In the genomic region with DNA sequence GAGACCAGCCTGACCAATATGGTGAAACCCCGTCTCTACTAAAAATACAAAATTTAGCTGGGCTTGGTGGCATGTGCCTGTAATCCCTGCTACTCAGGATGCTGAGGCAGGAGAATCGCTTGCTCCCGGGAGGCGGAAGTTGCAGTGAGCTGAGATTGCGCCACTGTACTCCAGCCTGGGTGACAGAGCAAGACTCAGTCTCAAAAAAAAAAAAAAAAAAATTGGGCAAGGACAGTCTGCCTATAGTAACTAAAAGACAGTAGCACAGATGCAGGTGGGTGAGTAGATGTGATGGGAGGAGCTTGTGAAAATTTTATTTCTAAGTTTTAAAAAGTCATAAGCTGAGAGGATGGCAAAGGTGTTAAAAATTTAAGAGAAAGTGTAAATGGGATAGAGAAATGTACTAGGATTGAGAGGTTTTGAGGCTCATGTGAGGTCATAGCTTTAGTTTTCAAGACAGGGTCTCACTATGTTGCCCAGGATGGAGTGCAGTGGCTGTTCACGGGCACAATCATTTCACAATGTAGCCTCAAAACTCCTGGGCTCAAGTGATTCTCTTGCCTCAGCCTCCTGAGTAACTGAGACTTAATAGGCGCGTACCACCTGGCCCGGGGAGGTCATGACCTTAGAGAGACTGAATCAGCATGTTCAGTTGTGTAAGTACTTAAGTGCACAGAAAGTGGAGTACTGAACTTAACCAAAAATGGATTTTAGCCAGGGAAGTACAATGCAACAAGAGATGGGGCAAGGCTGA, we compare ENCODE assay signal across 1 cellular context.
A peak's percentile ranks its signal among the peaks of the same experiment; 100 is the strongest.
TF ChIP-seq lines count a peak whose summit lies in the region.

No MANE protein-coding gene starts in this region.

TF ChIP-seq in K562, 482 proteins besides CTCF, POLR2A, EP300 and RAD21 (continues in another document):
- TF ChIP-seq, protein P1, sequence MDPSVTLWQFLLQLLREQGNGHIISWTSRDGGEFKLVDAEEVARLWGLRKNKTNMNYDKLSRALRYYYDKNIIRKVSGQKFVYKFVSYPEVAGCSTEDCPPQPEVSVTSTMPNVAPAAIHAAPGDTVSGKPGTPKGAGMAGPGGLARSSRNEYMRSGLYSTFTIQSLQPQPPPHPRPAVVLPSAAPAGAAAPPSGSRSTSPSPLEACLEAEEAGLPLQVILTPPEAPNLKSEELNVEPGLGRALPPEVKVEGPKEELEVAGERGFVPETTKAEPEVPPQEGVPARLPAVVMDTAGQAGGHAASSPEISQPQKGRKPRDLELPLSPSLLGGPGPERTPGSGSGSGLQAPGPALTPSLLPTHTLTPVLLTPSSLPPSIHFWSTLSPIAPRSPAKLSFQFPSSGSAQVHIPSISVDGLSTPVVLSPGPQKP (CRISPR knock-in tag; IDR thresholded peaks at IDR 0.05) = no peak
- no peak for TF ChIP-seq NR3C1 (CRISPR knock-in tag; IDR thresholded peaks at IDR 0.05)
- no peak for TF ChIP-seq ZNF445 (CRISPR knock-in tag; IDR thresholded peaks at IDR 0.05; ENCODE audit: low read depth)
- no peak for TF ChIP-seq KAT8 (IDR thresholded peaks at IDR 0.05; ENCODE audit: low read depth)
- 0 out of 2 replicates have a peak, but pooled peaks have one; percentile 9 for TF ChIP-seq LCOR (CRISPR knock-in tag; IDR thresholded peaks at IDR 0.05)
- TF ChIP-seq ZNF282 (CRISPR knock-in tag; IDR thresholded peaks at IDR 0.05) = no peak
- no peak for TF ChIP-seq NFE2 (IDR thresholded peaks at IDR 0.05; ENCODE audit: low read depth)
- TF ChIP-seq FOXA1 (IDR thresholded peaks at IDR 0.05; ENCODE audit: borderline replicate concordance) = no peak
- no peak for TF ChIP-seq BACH1 (tag; IDR thresholded peaks at IDR 0.05)
- no peak; the same call in 1 of the 2 replicates for TF ChIP-seq NR2F6 (CRISPR knock-in tag; IDR thresholded peaks at IDR 0.05)
- no peak for TF ChIP-seq ZBTB26 (CRISPR knock-in tag; IDR thresholded peaks at IDR 0.05)
- TF ChIP-seq ZBTB5 (IDR thresholded peaks at IDR 0.05) = no peak
- no peak for TF ChIP-seq ZNF24 (IDR thresholded peaks at IDR 0.05)
- 0 out of 2 replicates have a peak, but pooled peaks have one; percentile 9 for TF ChIP-seq ZBTB33 (CRISPR knock-in tag; IDR thresholded peaks at IDR 0.05)
- no peak for TF ChIP-seq HMGXB4 (CRISPR knock-in tag; IDR thresholded peaks at IDR 0.05)
- TF ChIP-seq RBM25 (IDR thresholded peaks at IDR 0.05; ENCODE audit: low read depth, low read length, severe bottlenecking) = peak; percentile 30
- no peak for TF ChIP-seq EP400 (IDR thresholded peaks at IDR 0.05)
- peak; percentile 73 for TF ChIP-seq NR2C1 (IDR thresholded peaks at IDR 0.05)
- TF ChIP-seq NR2C1 (tag; IDR thresholded peaks at IDR 0.05) = peak; percentile 72
- no peak for TF ChIP-seq YBX1 (IDR thresholded peaks at IDR 0.05)
- TF ChIP-seq YY1 (IDR thresholded peaks at IDR 0.05; ENCODE audit: borderline replicate concordance in 1 of 3, control insufficient read depth in 1 of 3, extremely low read depth in 1 of 3, insufficient read depth in 3 of 3, insufficient read length in 1 of 3, insufficient replicate concordance in 2 of 3, low read depth in 1 of 3, low read length in 2 of 3) = no peak
- no peak for TF ChIP-seq HMG20B (CRISPR knock-in tag; IDR thresholded peaks at IDR 0.05)
- peak; percentile 63 for TF ChIP-seq ZNF316 (IDR thresholded peaks at IDR 0.05)
- peak; percentile 88 for TF ChIP-seq ZNF121 (CRISPR knock-in tag; conservative IDR thresholded peaks at IDR 0.05)
- TF ChIP-seq SIN3B (IDR thresholded peaks at IDR 0.05; ENCODE audit: low read depth) = no peak
- TF ChIP-seq HNRNPH1 (optimal IDR thresholded peaks at IDR 0.05; ENCODE audit: low read depth, low read length) = no peak
- TF ChIP-seq ZNF830 (CRISPR knock-in tag; IDR thresholded peaks at IDR 0.05) = no peak
- TF ChIP-seq, protein P2, sequence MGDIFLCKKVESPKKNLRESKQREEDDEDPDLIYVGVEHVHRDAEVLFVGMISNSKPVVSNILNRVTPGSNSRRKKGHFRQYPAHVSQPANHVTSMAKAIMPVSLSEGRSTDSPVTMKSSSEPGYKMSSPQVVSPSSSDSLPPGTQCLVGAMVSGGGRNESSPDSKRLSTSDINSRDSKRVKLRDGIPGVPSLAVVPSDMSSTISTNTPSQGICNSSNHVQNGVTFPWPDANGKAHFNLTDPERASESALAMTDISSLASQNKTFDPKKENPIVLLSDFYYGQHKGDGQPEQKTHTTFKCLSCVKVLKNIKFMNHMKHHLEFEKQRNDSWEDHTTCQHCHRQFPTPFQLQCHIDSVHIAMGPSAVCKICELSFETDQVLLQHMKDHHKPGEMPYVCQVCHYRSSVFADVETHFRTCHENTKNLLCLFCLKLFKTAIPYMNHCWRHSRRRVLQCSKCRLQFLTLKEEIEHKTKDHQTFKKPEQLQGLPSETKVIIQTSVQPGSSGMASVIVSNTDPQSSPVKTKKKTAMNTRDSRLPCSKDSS (IDR thresholded peaks at IDR 0.05; ENCODE audit: low read depth, partially characterized antibody) = no peak
- TF ChIP-seq TBL1XR1 (IDR thresholded peaks at IDR 0.05; ENCODE audit: low read length in 2 of 2) = no peak
- no peak for TF ChIP-seq NFYB (IDR thresholded peaks at IDR 0.05; ENCODE audit: extremely low read depth, insufficient read length)
- TF ChIP-seq C11orf30 (IDR thresholded peaks at IDR 0.05; ENCODE audit: low read depth) = peak; percentile 63; the same call in 1 of the 2 replicates
- TF ChIP-seq ARID2 (IDR thresholded peaks at IDR 0.05) = 0 out of 2 replicates have a peak, but pooled peaks have one; percentile 5
- TF ChIP-seq, protein P3, sequence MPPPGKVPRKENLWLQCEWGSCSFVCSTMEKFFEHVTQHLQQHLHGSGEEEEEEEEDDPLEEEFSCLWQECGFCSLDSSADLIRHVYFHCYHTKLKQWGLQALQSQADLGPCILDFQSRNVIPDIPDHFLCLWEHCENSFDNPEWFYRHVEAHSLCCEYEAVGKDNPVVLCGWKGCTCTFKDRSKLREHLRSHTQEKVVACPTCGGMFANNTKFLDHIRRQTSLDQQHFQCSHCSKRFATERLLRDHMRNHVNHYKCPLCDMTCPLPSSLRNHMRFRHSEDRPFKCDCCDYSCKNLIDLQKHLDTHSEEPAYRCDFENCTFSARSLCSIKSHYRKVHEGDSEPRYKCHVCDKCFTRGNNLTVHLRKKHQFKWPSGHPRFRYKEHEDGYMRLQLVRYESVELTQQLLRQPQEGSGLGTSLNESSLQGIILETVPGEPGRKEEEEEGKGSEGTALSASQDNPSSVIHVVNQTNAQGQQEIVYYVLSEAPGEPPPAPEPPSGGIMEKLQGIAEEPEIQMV (tag; conservative IDR thresholded peaks at IDR 0.05; ENCODE audit: low read depth) = no peak
- TF ChIP-seq HMBOX1 (IDR thresholded peaks at IDR 0.05) = 0 out of 2 replicates have a peak, but pooled peaks have one; percentile 25
- TF ChIP-seq, protein P4, sequence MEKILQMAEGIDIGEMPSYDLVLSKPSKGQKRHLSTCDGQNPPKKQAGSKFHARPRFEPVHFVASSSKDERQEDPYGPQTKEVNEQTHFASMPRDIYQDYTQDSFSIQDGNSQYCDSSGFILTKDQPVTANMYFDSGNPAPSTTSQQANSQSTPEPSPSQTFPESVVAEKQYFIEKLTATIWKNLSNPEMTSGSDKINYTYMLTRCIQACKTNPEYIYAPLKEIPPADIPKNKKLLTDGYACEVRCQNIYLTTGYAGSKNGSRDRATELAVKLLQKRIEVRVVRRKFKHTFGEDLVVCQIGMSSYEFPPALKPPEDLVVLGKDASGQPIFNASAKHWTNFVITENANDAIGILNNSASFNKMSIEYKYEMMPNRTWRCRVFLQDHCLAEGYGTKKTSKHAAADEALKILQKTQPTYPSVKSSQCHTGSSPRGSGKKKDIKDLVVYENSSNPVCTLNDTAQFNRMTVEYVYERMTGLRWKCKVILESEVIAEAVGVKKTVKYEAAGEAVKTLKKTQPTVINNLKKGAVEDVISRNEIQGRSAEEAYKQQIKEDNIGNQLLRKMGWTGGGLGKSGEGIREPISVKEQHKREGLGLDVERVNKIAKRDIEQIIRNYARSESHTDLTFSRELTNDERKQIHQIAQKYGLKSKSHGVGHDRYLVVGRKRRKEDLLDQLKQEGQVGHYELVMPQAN (IDR thresholded peaks at IDR 0.05; ENCODE audit: borderline replicate concordance) = no peak
- TF ChIP-seq PCBP1 (IDR thresholded peaks at IDR 0.05; ENCODE audit: low read depth, low read length, poor library complexity, severe bottlenecking) = no peak
- TF ChIP-seq CEBPB (tag; IDR thresholded peaks at IDR 0.05) = peak; percentile 62
- no peak for TF ChIP-seq ZNF408 (CRISPR knock-in tag; IDR thresholded peaks at IDR 0.05; ENCODE audit: low read depth)
- TF ChIP-seq CHD4 (IDR thresholded peaks at IDR 0.05; ENCODE audit: insufficient read depth, insufficient replicate concordance, low read depth, low read length, poor library complexity, severe bottlenecking) = no peak
- TF ChIP-seq PPARD (CRISPR knock-in tag; IDR thresholded peaks at IDR 0.05) = no peak
- no peak for TF ChIP-seq ZNF384 (IDR thresholded peaks at IDR 0.05; ENCODE audit: low read depth, low read length)
- no peak for TF ChIP-seq CREM (IDR thresholded peaks at IDR 0.05; ENCODE audit: low read depth)
- TF ChIP-seq ZNF232 (CRISPR knock-in tag; IDR thresholded peaks at IDR 0.05) = no peak
- no peak for TF ChIP-seq CEBPG (CRISPR knock-in tag; IDR thresholded peaks at IDR 0.05)
- peak in 1 of 2 experiments; percentile 15; a peak in 1 of 4 replicates for TF ChIP-seq CEBPG (tag; conservative IDR thresholded peaks at IDR 0.05 in 1 of 2, IDR thresholded peaks at IDR 0.05 in 1 of 2)
- TF ChIP-seq JUN (IDR thresholded peaks at IDR 0.05; ENCODE audit: borderline replicate concordance, low read depth, low read length) = no peak
- TF ChIP-seq JUN (CRISPR knock-in tag; IDR thresholded peaks at IDR 0.05; ENCODE audit: borderline replicate concordance) = no peak
